ENCODE assay signal across 1 cellular context in genomic region chr14:101222362-101223090, GRCh38.
TF ChIP-seq lines count a peak whose summit lies in the region.

No MANE protein-coding gene starts in this region.

TF ChIP-seq in GM23338, 12 proteins besides CTCF, POLR2A, EP300 and RAD21 (continued from another document):
- no peak for TF ChIP-seq ZNF462 (CRISPR knock-in tag; IDR thresholded peaks at IDR 0.05)
- TF ChIP-seq REST (IDR thresholded peaks at IDR 0.05; ENCODE audit: unreplicated experiment), result no peak
- TF ChIP-seq EZH2 (IDR thresholded peaks at IDR 0.05; ENCODE audit: low read depth, unreplicated experiment), result no peak
- no peak for TF ChIP-seq ZNF114 (CRISPR knock-in tag; IDR thresholded peaks at IDR 0.05)
TF ChIP-seq in GM23338: peak in this region for 0.
